In genomic region chr6:105569706-105570105, GRCh38 we compare ENCODE assay signal across 22 cellular contexts.
A peak's percentile ranks its signal among the peaks of the same experiment; 100 is the strongest.
DNase-seq lines count a peak whose midpoint lies in the region; ATAC-seq, FAIRE-seq and TF ChIP-seq lines count a peak whose summit lies in the region.
"Had no signal": no experiment of that assay in that cellular context is flagged by ENCODE, and none has a peak within 500 bp of the region (broad histone marks: within the 10 kb centered on the region; RNA-seq: fewer than 3 reads in every experiment).

No MANE protein-coding gene starts in this region.

- H3K27me3 ChIP-seq in IMR-90 (ENCODE audit: control insufficient read depth, insufficient read depth, low read length): no peaks in the 10 kb centered on the region
- no peaks in the 10 kb centered on the region for H3K27me3 ChIP-seq in small intestine (ENCODE audit: control insufficient read depth in 2 of 2, insufficient read depth in 2 of 2, low read length in 2 of 2)
- no peaks in the 10 kb centered on the region for H3K27me3 ChIP-seq in CD4-positive, alpha-beta T cell (ENCODE audit: control insufficient read depth, insufficient read depth, low read length)

- H2AK9ac ChIP-seq in IMR-90 (replicated peaks; ENCODE audit: low read depth, low read length, poor library complexity): no peak overlapping the region

- in situ Hi-C loops in IMR-90 (cut with MboI; ENCODE audit: low sequenced_read_pairs): no loop called here

- no peak for TF ChIP-seq CTCF in IMR-90 (conservative IDR thresholded peaks at IDR 0.05; ENCODE audit: low read depth, low read length)
- TF ChIP-seq CTCF in VCaP (conservative IDR thresholded peaks at IDR 0.05): no peak
- no peak for TF ChIP-seq CTCF in CD4-positive, alpha-beta T cell (IDR thresholded peaks at IDR 0.05)

- H3K4me3 ChIP-seq in IMR-90 (ENCODE audit: insufficient read depth, low read depth, low read length): no peak overlapping the region
- no peak overlapping the region for H3K4me3 ChIP-seq in small intestine (ENCODE audit: low read depth in 1 of 2, low read length in 2 of 2)

- no peak for TF ChIP-seq RAD21 in IMR-90 (IDR thresholded peaks at IDR 0.05; ENCODE audit: low read length)

- no peaks in the 10 kb centered on the region for H3K4me1 Mint-ChIP-seq in CD4-positive, alpha-beta T cell (ENCODE audit: low read depth)
- H3K4me1 Mint-ChIP-seq: CD14-positive monocyte, IgD-negative memory B cell had no signal

- dilution Hi-C loops in IMR-90 (cut with HindIII; ENCODE audit: low sequenced_read_pairs, unreplicated experiment): no loop called here

- H4K91ac ChIP-seq in IMR-90 (ENCODE audit: insufficient read depth, low read depth, low read length): no peak overlapping the region

- H3K18ac ChIP-seq in IMR-90 (ENCODE audit: low read depth, low read length): no peak overlapping the region

- BruUV-seq in IMR-90 (replicated peaks; lab: Mats Ljungman, UMichigan): no TSS peak

- no peak overlapping the region for H2BK15ac ChIP-seq in IMR-90 (ENCODE audit: low read depth, low read length)

- H3K79me1 ChIP-seq in IMR-90 (ENCODE audit: low read depth in 1 of 2, low read length in 2 of 2): no peaks in the 10 kb centered on the region

- H3K9me3 ChIP-seq in IMR-90 (ENCODE audit: control insufficient read depth, insufficient read depth, low read length) (no peaks in the 10 kb centered on the region), small intestine (ENCODE audit: control insufficient read depth, low read depth) (no peaks in the 10 kb centered on the region)
- H3K9me3 ChIP-seq in CD4-positive, alpha-beta T cell (ENCODE audit: control insufficient read depth, low read length): no peaks in the 10 kb centered on the region
- H3K9me3 ChIP-seq: BE2C had no signal

- no peak for TF ChIP-seq POLR2A in IMR-90 (IDR thresholded peaks at IDR 0.05; ENCODE audit: low read depth, low read length)

- no peak overlapping the region for H2BK20ac ChIP-seq in IMR-90 (ENCODE audit: low read depth, low read length)

- H3K4ac ChIP-seq in IMR-90 (ENCODE audit: low read depth, low read length): no peak overlapping the region

- H2AK5ac ChIP-seq in IMR-90 (ENCODE audit: low read depth, low read length): no peak overlapping the region

- H2BK120ac ChIP-seq in IMR-90 (ENCODE audit: low read depth, low read length): no peak overlapping the region

- no peak overlapping the region for H3K9ac ChIP-seq in IMR-90 (ENCODE audit: low read depth, low read length)

- no peak overlapping the region for H2BK5ac ChIP-seq in IMR-90 (ENCODE audit: low read depth, low read length, poor library complexity, severe bottlenecking)

- peaks cover 24% of the 10 kb centered on the region for H3K27me3 Mint-ChIP-seq in CD4-positive, alpha-beta T cell

- H2AFZ ChIP-seq in IMR-90 (replicated peaks; ENCODE audit: low read length, poor library complexity): no peak overlapping the region

- no peaks in the 10 kb centered on the region for H4K20me1 ChIP-seq in IMR-90 (ENCODE audit: insufficient read depth, low read length)

- no peaks in the 10 kb centered on the region for H3K9me3 Mint-ChIP-seq in CD4-positive, alpha-beta T cell

- no peak overlapping the region for H3K56ac ChIP-seq in IMR-90 (ENCODE audit: extremely low read depth, insufficient read depth, low read length)

- H3K9me1 ChIP-seq in IMR-90 (ENCODE audit: insufficient read depth, low read length): no peaks in the 10 kb centered on the region

- no peak overlapping the region for H3K14ac ChIP-seq in IMR-90 (replicated peaks; ENCODE audit: low read depth, low read length)

- H3K27ac ChIP-seq in IMR-90 (ENCODE audit: insufficient read depth, low read length) (no peak overlapping the region), VCaP (peak overlapping the region; percentile 71), small intestine (ENCODE audit: low read depth in 1 of 2, low read length in 1 of 2) (no peak overlapping the region)
- no peak overlapping the region for H3K27ac ChIP-seq in CD4-positive, alpha-beta T cell (ENCODE audit: low read depth, low read length)
- H3K27ac ChIP-seq: RWPE1 had no signal

- WGBS in IMR-90 (ENCODE audit: extremely low coverage in 2 of 2, insufficient read length in 1 of 2), 2 experiments: no CpG with 5 or more reads among the region's 2 CpGs
- 6 to 65% (median 29%) methylated on average over 2 of the region's 2 CpGs for WGBS in small intestine, 3 donors

- no peak overlapping the region for H3K27ac Mint-ChIP-seq in CD4-positive, alpha-beta T cell
- H3K27ac Mint-ChIP-seq: IgD-negative memory B cell had no signal

- H3K4me2 ChIP-seq in IMR-90 (ENCODE audit: low read depth, low read length): no peak overlapping the region

- no peak for ATAC-seq in IMR-90 (ENCODE audit: low read depth)
- ATAC-seq in left colon: peak; percentile 74
- ATAC-seq in CD4-positive, alpha-beta T cell (ENCODE audit: poor library complexity): no peak

- H3K36me3 Mint-ChIP-seq in CD4-positive, alpha-beta T cell (ENCODE audit: low read depth): no peaks in the 10 kb centered on the region
- H3K36me3 Mint-ChIP-seq: CD14-positive monocyte, IgD-negative memory B cell had no signal

- H3K4me3 Mint-ChIP-seq in CD4-positive, alpha-beta T cell: no peak overlapping the region
- H3K4me3 Mint-ChIP-seq: CD14-positive monocyte, IgD-negative memory B cell had no signal

- H3K4me1 ChIP-seq in IMR-90 (ENCODE audit: control insufficient read depth, insufficient read depth, low read length): peaks cover 2% of the 10 kb centered on the region; the same call in 1 of the 2 replicates
- H3K4me1 ChIP-seq in small intestine (ENCODE audit: control insufficient read depth in 2 of 2, insufficient read depth in 1 of 2, low read depth in 1 of 2, low read length in 1 of 2): peaks cover 0 to 3% of the 10 kb centered on the region in 2 donors
- H3K4me1 ChIP-seq: BE2C had no signal

- no peak overlapping the region for H4K8ac ChIP-seq in IMR-90 (ENCODE audit: low read depth in 2 of 2, low read length in 2 of 2)

- DNase-seq in IMR-90 (no peak), left colon (no peak), small intestine (peak; percentile 56), GDM1 (lab: John Stamatoyannopoulos, UW) (no peak), GM19240 (ENCODE audit: insufficient read length, low spot score) (no peak)
- DNase-seq in CD4-positive, alpha-beta T cell: no peak
- DNase-seq: BE2C, Calu3, DMS79 treated with DMSO at 0.1 percent for 48 hours, NCI-H1092, NCI-H1417 treated with DMSO at 0.1 percent for 48 hours, NCI-H1694 treated with DMSO at 0.1 percent for 48 hours, NCI-H2081, NCI-H446, NCI-H526, SHP77, T-helper 1 cell had no signal

- no peak overlapping the region for H4K5ac ChIP-seq in IMR-90 (ENCODE audit: low read depth, low read length)

- CTCF ChIA-PET in IMR-90 (lab: Yijun Ruan, JAX): no interaction called here
- CTCF ChIA-PET in CD4-positive, alpha-beta T cell (lab: Charles Lee): no interaction called here

- POLR2A ChIA-PET in IMR-90 (lab: Charles Lee; ENCODE audit: unreplicated experiment): no interaction called here
- POLR2A ChIA-PET in CD4-positive, alpha-beta T cell (lab: Charles Lee): no interaction called here

- intact Hi-C loops in IMR-90 (cut with micrococcal nuclease): no loop called here
- intact Hi-C loops in left colon (cut with DNase I, micrococcal nuclease): no loop called here
- intact Hi-C loops in CD4-positive, alpha-beta T cell (cut with DNase I, micrococcal nuclease): no loop called here

- H3K23ac ChIP-seq in IMR-90 (ENCODE audit: low read depth, low read length): no peak overlapping the region

- no peak for FAIRE-seq in small intestine (lab: Jason Lieb, UNC)
- FAIRE-seq: H54 had no signal

- no peaks in the 10 kb centered on the region for H3K36me3 ChIP-seq in IMR-90 (ENCODE audit: control insufficient read depth, insufficient read depth, low read length)
- H3K36me3 ChIP-seq in small intestine (ENCODE audit: control insufficient read depth in 2 of 2, insufficient read depth in 2 of 2, low read length in 2 of 2): no peaks in the 10 kb centered on the region
- H3K36me3 ChIP-seq: BE2C had no signal

TF ChIP-seq in IMR-90, 13 proteins besides CTCF, POLR2A, EP300 and RAD21:
- TF ChIP-seq RCOR1 (IDR thresholded peaks at IDR 0.05; ENCODE audit: insufficient replicate concordance, low read length) (no peak), MAFK (IDR thresholded peaks at IDR 0.05; ENCODE audit: low read depth, low read length) (0 out of 2 replicates have a peak, but pooled peaks have one; percentile 3), FOS (IDR thresholded peaks at IDR 0.05; ENCODE audit: low read depth, low read length) (no peak), CHD1 (IDR thresholded peaks at IDR 0.05; ENCODE audit: low read depth, low read length) (no peak), USF2 (IDR thresholded peaks at IDR 0.05; ENCODE audit: low read depth, low read length) (no peak), MAZ (IDR thresholded peaks at IDR 0.05; ENCODE audit: borderline replicate concordance, low read depth, low read length) (no peak), CEBPB (IDR thresholded peaks at IDR 0.05; ENCODE audit: low read depth, low read length) (no peak), MXI1 (IDR thresholded peaks at IDR 0.05; ENCODE audit: borderline replicate concordance, low read depth, low read length) (no peak), NFE2L2 (IDR thresholded peaks at IDR 0.05; ENCODE audit: low read depth, low read length) (no peak)
